ENCODE assay signal across 1 cellular context in the genomic region with DNA sequence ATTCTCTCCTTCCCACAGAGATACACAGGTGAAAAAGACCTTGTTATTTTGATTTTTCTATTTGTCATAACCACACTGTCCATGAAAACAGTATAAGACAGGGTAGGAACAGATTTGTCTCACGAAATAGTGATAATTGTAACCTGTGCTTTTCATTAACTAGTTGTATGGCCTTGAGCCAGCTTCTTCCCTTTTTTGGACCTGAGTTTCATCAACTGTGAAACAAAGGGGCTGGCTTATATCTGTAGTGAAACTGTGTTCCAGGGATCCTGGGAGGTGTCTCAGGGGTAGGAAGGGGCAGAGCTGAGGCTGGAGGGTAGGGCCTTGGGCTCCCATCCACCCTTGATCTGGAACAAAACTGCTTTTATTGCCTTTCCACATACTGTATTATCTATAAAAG.
TF ChIP-seq lines count a peak whose summit lies in the region.

No MANE protein-coding gene starts in this region.

TF ChIP-seq in HepG2, 621 proteins besides CTCF, POLR2A, EP300 and RAD21 (continued from another document):
- TF ChIP-seq, protein P1, sequence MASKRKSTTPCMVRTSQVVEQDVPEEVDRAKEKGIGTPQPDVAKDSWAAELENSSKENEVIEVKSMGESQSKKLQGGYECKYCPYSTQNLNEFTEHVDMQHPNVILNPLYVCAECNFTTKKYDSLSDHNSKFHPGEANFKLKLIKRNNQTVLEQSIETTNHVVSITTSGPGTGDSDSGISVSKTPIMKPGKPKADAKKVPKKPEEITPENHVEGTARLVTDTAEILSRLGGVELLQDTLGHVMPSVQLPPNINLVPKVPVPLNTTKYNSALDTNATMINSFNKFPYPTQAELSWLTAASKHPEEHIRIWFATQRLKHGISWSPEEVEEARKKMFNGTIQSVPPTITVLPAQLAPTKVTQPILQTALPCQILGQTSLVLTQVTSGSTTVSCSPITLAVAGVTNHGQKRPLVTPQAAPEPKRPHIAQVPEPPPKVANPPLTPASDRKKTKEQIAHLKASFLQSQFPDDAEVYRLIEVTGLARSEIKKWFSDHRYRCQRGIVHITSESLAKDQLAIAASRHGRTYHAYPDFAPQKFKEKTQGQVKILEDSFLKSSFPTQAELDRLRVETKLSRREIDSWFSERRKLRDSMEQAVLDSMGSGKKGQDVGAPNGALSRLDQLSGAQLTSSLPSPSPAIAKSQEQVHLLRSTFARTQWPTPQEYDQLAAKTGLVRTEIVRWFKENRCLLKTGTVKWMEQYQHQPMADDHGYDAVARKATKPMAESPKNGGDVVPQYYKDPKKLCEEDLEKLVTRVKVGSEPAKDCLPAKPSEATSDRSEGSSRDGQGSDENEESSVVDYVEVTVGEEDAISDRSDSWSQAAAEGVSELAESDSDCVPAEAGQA (IDR thresholded peaks at IDR 0.05; ENCODE audit: low read depth) = no peak
- TF ChIP-seq, protein P1 (CRISPR knock-in tag; IDR thresholded peaks at IDR 0.05; ENCODE audit: borderline replicate concordance) = no peak
- TF ChIP-seq NCOA2 (CRISPR knock-in tag; IDR thresholded peaks at IDR 0.05) = no peak
- no peak for TF ChIP-seq ZNF788 (CRISPR knock-in tag; IDR thresholded peaks at IDR 0.05; ENCODE audit: borderline replicate concordance)
- no peak for TF ChIP-seq NFE2 (CRISPR knock-in tag; IDR thresholded peaks at IDR 0.05)
